In the genomic region with DNA sequence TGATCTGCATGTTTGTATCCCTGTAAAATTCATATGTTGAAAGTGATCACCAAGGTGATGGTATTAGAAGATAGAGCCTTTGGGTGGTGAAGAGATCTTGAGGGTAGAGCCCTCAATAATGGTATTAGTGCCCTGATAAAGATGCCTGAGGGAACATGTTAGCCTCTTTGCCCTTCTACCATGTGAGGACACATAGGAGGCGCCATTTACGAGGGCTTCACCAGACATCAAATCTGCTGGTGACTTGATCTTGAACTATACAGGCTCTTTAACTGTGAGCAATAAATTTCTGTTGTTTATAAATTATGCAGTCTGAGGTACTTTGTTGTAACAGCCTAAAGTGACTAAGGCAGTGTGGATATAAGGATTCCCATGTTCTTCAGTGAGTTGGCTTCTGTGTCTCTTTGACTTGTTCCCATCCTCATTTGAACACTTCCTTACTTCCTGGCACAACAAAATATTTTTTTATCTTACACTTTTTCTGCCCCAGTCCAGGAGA, we compare ENCODE assay signal across 29 cellular contexts. TPM values are rescaled to one million over a fixed set of nuclear protein-coding genes. Genes with fewer than 3 reads are reported as not detected.
DNase-seq lines count a peak whose midpoint lies in the region; ATAC-seq and TF ChIP-seq lines count a peak whose summit lies in the region.
"Had no signal": no experiment of that assay in that cellular context is flagged by ENCODE, and none has a peak within 500 bp of the region (broad histone marks: within the 10 kb centered on the region; RNA-seq: fewer than 3 reads in every experiment).

No MANE protein-coding gene starts in this region.

- H3K4me3 ChIP-seq in GM23338 (no peak overlapping the region), PC-3 (ENCODE audit: low read length) (no peak overlapping the region), epithelial cell of esophagus (ENCODE audit: low read length) (no peak overlapping the region), osteoblast (ENCODE audit: insufficient read depth, low read length) (no peak overlapping the region), upper lobe of right lung (no peak overlapping the region)
- H3K4me3 ChIP-seq: adrenal gland, gastroesophageal sphincter, left lung, MG63, uterus had no signal

- H3K9me2 ChIP-seq in GM23338 (ENCODE audit: insufficient read depth) = no peaks in the 10 kb centered on the region
- no peaks in the 10 kb centered on the region for H3K9me2 ChIP-seq in PC-3 (replicated peaks; ENCODE audit: low read length)

- BruUV-seq in PC-3 (replicated peaks; lab: Mats Ljungman, UMichigan) = no TSS peak

- peak; percentile 42 to 59; a peak in 3 of 4 replicates for TF ChIP-seq CTCF in GM23338 (conservative IDR thresholded peaks at IDR 0.05; ENCODE audit: low read depth in 2 of 2)
- TF ChIP-seq CTCF in PC-3 (conservative IDR thresholded peaks at IDR 0.05; ENCODE audit: low read depth, low read length) = peak; percentile 39; the same call in 1 of the 2 replicates
- TF ChIP-seq CTCF in epithelial cell of esophagus (IDR thresholded peaks at IDR 0.05; ENCODE audit: insufficient read depth, low read depth, low read length, missing control alignments) = no peak
- no peak for TF ChIP-seq CTCF in osteoblast (IDR thresholded peaks at IDR 0.05; ENCODE audit: extremely low read depth, low read depth, low read length)
- TF ChIP-seq CTCF in upper lobe of right lung (IDR thresholded peaks at IDR 0.05) = no peak
- no peak for TF ChIP-seq CTCF in GM10266 (IDR thresholded peaks at IDR 0.05; ENCODE audit: control insufficient read depth, insufficient read depth, low read depth, missing control alignments)

- H2AFZ ChIP-seq in GM23338 (no peak overlapping the region), PC-3 (ENCODE audit: low read length) (no peak overlapping the region), osteoblast (ENCODE audit: low read length) (no peak overlapping the region)

- ATAC-seq in GM23338 (no peak), PC-3 (peak; percentile 30), upper lobe of right lung (no peak)
- ATAC-seq: gastroesophageal sphincter had no signal

- H3K27ac Mint-ChIP-seq in GM23338 = no peak overlapping the region
- H3K27ac Mint-ChIP-seq: activated naive CD4-positive, alpha-beta T cell treated with anti-CD3 and anti-CD28 coated beads for 36 hours; activated T-helper 1 cell treated with anti-CD3 and anti-CD28 coated beads, Interleukin-12 subunit alpha, Interleukin-12 subunit beta, Interleukin-2, Interleukin-4 antibody, amounts not matched to agents 30 ng/mL and 10 ng/mL and 1 ng/mL, durations not matched to agents 14 hours and 24 hours and 36 hours had no signal

- H3K27ac ChIP-seq in GM23338 (ENCODE audit: low read depth) = no peak overlapping the region
- no peak overlapping the region for H3K27ac ChIP-seq in PC-3 (ENCODE audit: low read length)
- peak overlapping the region; percentile 53 for H3K27ac ChIP-seq in osteoblast (ENCODE audit: low read depth, low read length)
- no peak overlapping the region for H3K27ac ChIP-seq in upper lobe of right lung
- H3K27ac ChIP-seq: adrenal gland, gastroesophageal sphincter, uterus had no signal

- DNase-seq in GM23338 (ENCODE audit: low spot score) (peak; percentile 25), PC-3 (peak; percentile 22), epithelial cell of esophagus (ENCODE audit: low read depth) (peak; percentile 4), osteoblast (ENCODE audit: insufficient read length, low spot score, missing footprints) (no peak), UCSD-AML1 (lab: John Stamatoyannopoulos, UW; ENCODE audit: unreplicated experiment) (no peak), posterior cingulate gyrus (no peak), upper lobe of right lung (no peak), GM10266 (ENCODE audit: extremely low spot score) (no peak)
- DNase-seq: activated CD4-positive, alpha-beta T cell treated with anti-CD3 and anti-CD28 coated beads, Interleukin-2, amount 50 U/mL, for 48 hours; activated naive CD4-positive, alpha-beta T cell treated with anti-CD3 and anti-CD28 coated beads for 36 hours; adrenal gland; brain microvascular endothelial cell; DMS79 treated with DMSO at 0.1 percent for 48 hours; effector CD8-positive, alpha-beta T cell; GOT3; hippocampal formation; MG63; naive B cell; NCI-H1417; NCI-H2029 treated with DMSO at 0.1 percent for 48 hours; NCI-H345; NCI-H82; OCI-M1; stimulated activated naive CD4-positive, alpha-beta T cell; uterus had no signal

- no peaks in the 10 kb centered on the region for H3K4me1 ChIP-seq in GM23338 (ENCODE audit: insufficient read depth)
- peaks cover 24% of the 10 kb centered on the region for H3K4me1 ChIP-seq in PC-3 (ENCODE audit: insufficient read depth, low read length)
- peaks cover 12% of the 10 kb centered on the region for H3K4me1 ChIP-seq in osteoblast (ENCODE audit: insufficient read depth, low read length)
- H3K4me1 ChIP-seq in upper lobe of right lung = peaks cover 11% of the 10 kb centered on the region
- H3K4me1 ChIP-seq: uterus had no signal

- no peak overlapping the region for H3K4me3 Mint-ChIP-seq in GM23338
- H3K4me3 Mint-ChIP-seq: activated naive CD4-positive, alpha-beta T cell treated with anti-CD3 and anti-CD28 coated beads for 36 hours; activated T-helper 1 cell treated with anti-CD3 and anti-CD28 coated beads, Interleukin-12 subunit alpha, Interleukin-12 subunit beta, Interleukin-2, Interleukin-4 antibody, amounts not matched to agents 30 ng/mL and 10 ng/mL and 1 ng/mL, durations not matched to agents 14 hours and 24 hours and 36 hours; CD14-positive monocyte; naive B cell had no signal

- H3K79me2 ChIP-seq in GM23338 (replicated peaks; ENCODE audit: insufficient read depth) (peaks cover 97% of the 10 kb centered on the region), PC-3 (ENCODE audit: low read length) (peaks cover 76% of the 10 kb centered on the region), osteoblast (ENCODE audit: insufficient read depth, low read length) (peaks cover 85% of the 10 kb centered on the region)

- H3K9me3 ChIP-seq in PC-3 (ENCODE audit: low read length) (no peaks in the 10 kb centered on the region), osteoblast (ENCODE audit: low read depth, low read length) (no peaks in the 10 kb centered on the region), upper lobe of right lung (no peaks in the 10 kb centered on the region)
- H3K9me3 ChIP-seq: adrenal gland, gastroesophageal sphincter, left lung, MG63, uterus had no signal

- H3K27me3 ChIP-seq in GM23338 (ENCODE audit: insufficient read depth) = no peaks in the 10 kb centered on the region
- no peaks in the 10 kb centered on the region for H3K27me3 ChIP-seq in PC-3 (ENCODE audit: low read length)
- H3K27me3 ChIP-seq in osteoblast (ENCODE audit: insufficient read depth, low read length) = no peaks in the 10 kb centered on the region
- no peaks in the 10 kb centered on the region for H3K27me3 ChIP-seq in upper lobe of right lung
- H3K27me3 ChIP-seq: adrenal gland, brain microvascular endothelial cell, gastroesophageal sphincter, left lung, MG63, uterus had no signal

- peaks cover 33% of the 10 kb centered on the region; the same call in 2 of the 3 replicates for H3K36me3 Mint-ChIP-seq in GM23338 (ENCODE audit: low read depth)
- H3K36me3 Mint-ChIP-seq: naive B cell had no signal

- peaks cover 4% of the 10 kb centered on the region for H3K27me3 Mint-ChIP-seq in GM23338 (ENCODE audit: insufficient read depth, low read depth, poor library complexity)
- H3K27me3 Mint-ChIP-seq: naive B cell had no signal

- intact Hi-C loops in PC-3 (cut with micrococcal nuclease) (no loop called here), posterior cingulate gyrus (cut with DNase I) (no loop called here), upper lobe of right lung (cut with DNase I) (no loop called here)

- POLR2A ChIA-PET in PC-3 (lab: Charles Lee; ENCODE audit: unreplicated experiment) = interaction anchor here (0.6 kb wide), 1 partner anchor 12 kb away, joined by 12 read pairs; no protein-coding TSS in a partner anchor

- H3K4me1 Mint-ChIP-seq in GM23338 = no peaks in the 10 kb centered on the region

- H3K36me3 ChIP-seq in GM23338 (ENCODE audit: insufficient read depth) (no peaks in the 10 kb centered on the region), PC-3 (ENCODE audit: low read depth, low read length) (no peaks in the 10 kb centered on the region; the same call in 1 of the 2 replicates), osteoblast (ENCODE audit: insufficient read depth, low read length) (no peaks in the 10 kb centered on the region), upper lobe of right lung (no peaks in the 10 kb centered on the region)
- H3K36me3 ChIP-seq: adrenal gland, brain microvascular endothelial cell, gastroesophageal sphincter, left lung, uterus had no signal

- CTCF ChIA-PET in PC-3 (lab: Charles Lee) = no interaction called here

- peaks cover 3% of the 10 kb centered on the region; the same call in 1 of the 3 replicates for H3K9me3 Mint-ChIP-seq in GM23338
- H3K9me3 Mint-ChIP-seq: activated naive CD4-positive, alpha-beta T cell treated with anti-CD3 and anti-CD28 coated beads for 36 hours; activated T-helper 1 cell treated with anti-CD3 and anti-CD28 coated beads, Interleukin-12 subunit alpha, Interleukin-12 subunit beta, Interleukin-2, Interleukin-4 antibody, amounts not matched to agents 30 ng/mL and 10 ng/mL and 1 ng/mL, durations not matched to agents 14 hours and 24 hours and 36 hours; CD14-positive monocyte; naive B cell had no signal

- no peak overlapping the region for H3K9ac ChIP-seq in PC-3 (ENCODE audit: low read length)

- H3F3A ChIP-seq in GM23338 (replicated peaks; ENCODE audit: low read depth) (no peaks in the 10 kb centered on the region), PC-3 (ENCODE audit: low read length, unreplicated experiment) (no peaks in the 10 kb centered on the region)

- no peak overlapping the region for H3K4me2 ChIP-seq in GM23338
- H3K4me2 ChIP-seq in PC-3 (ENCODE audit: low read length) = peak overlapping the region; percentile 85
- H3K4me2 ChIP-seq in osteoblast (ENCODE audit: insufficient read depth, low read length) = no peak overlapping the region

- H4K20me1 ChIP-seq in GM23338 (replicated peaks; ENCODE audit: insufficient read depth) (peaks cover 12% of the 10 kb centered on the region; the same call in 1 of the 2 replicates), PC-3 (ENCODE audit: low read length) (no peaks in the 10 kb centered on the region), osteoblast (ENCODE audit: insufficient read depth, low read length) (peaks cover 20% of the 10 kb centered on the region)

TF ChIP-seq in GM23338, 12 proteins besides CTCF, POLR2A, EP300 and RAD21 (continues in another document):
- no peak for TF ChIP-seq JUNB (IDR thresholded peaks at IDR 0.05; ENCODE audit: unreplicated experiment)

RNA-seq across cellular contexts. Expression of a gene that starts 11.8 kb away (rescaled TPM):
- total RNA-seq in GM23338 (2014; rRNA removed; shearing (Covaris generic)) = 30.2 and 40.4 TPM in 2 replicates
- 7.3 and 7.9 TPM in 2 replicates for polyA plus RNA-seq in GM23338 (2016; fragmentation: Nextera tagmentation; extraction: Ambion mirVana)
- total RNA-seq in PC-3 (2014; rRNA removed) = 11.4 and 12.6 TPM in 2 replicates
- total RNA-seq in osteoblast = 14.1 and 15.9 TPM in 2 replicates
- 34.2 TPM for total RNA-seq in upper lobe of right lung

Comparison
In these comparisons a context has a peak if more than half of its experiments do, and no peak if none do; other contexts are left out.
1. DNase-seq: peak in GM23338 (single experiment), PC-3 (single experiment) and epithelial cell of esophagus (single experiment); none in osteoblast (single experiment), UCSD-AML1 (single experiment), posterior cingulate gyrus (0 of 10), upper lobe of right lung (single experiment) and GM10266 (single experiment).
2. CTCF ChIP-seq: peak in GM23338 (2 of 2) and PC-3 (single experiment); none in epithelial cell of esophagus (single experiment), osteoblast (single experiment), upper lobe of right lung (single experiment) and GM10266 (single experiment).